In genomic region chr13:73610799-73611592, GRCh38 we compare ENCODE assay signal across 26 cellular contexts.
A peak's percentile ranks its signal among the peaks of the same experiment; 100 is the strongest.
DNase-seq lines count a peak whose midpoint lies in the region; ATAC-seq and TF ChIP-seq lines count a peak whose summit lies in the region.
"Had no signal": no experiment of that assay in that cellular context is flagged by ENCODE, and none has a peak within 500 bp of the region (broad histone marks: within the 10 kb centered on the region; RNA-seq: fewer than 3 reads in every experiment).

No MANE protein-coding gene starts in this region.

- no peaks in the 10 kb centered on the region for H3K9me3 ChIP-seq in PC-9 (ENCODE audit: insufficient read depth, low read depth)
- no peaks in the 10 kb centered on the region for H3K9me3 ChIP-seq in esophagus squamous epithelium
- H3K9me3 ChIP-seq in suprapubic skin = peaks cover 4% of the 10 kb centered on the region
- no peaks in the 10 kb centered on the region for H3K9me3 ChIP-seq in ascending aorta
- H3K9me3 ChIP-seq: adrenal gland, esophagus muscularis mucosa, gastrocnemius medialis, MG63, right lobe of liver, SK-N-SH, upper lobe of right lung had no signal

- POLR2A ChIA-PET in PC-9 (lab: Charles Lee; ENCODE audit: unreplicated experiment) = no interaction called here

- no peak overlapping the region for H3K4me3 Mint-ChIP-seq in natural killer cell treated with Interleukin-12 subunit alpha and Interleukin-12 subunit beta and Interleukin-15 and Interleukin-18, amount 100 ng/mL, for 72 hours
- H3K4me3 Mint-ChIP-seq in natural killer cell = no peak overlapping the region
- H3K4me3 Mint-ChIP-seq: CD4-positive, alpha-beta T cell; HFFc6 had no signal

- no peak overlapping the region; the same call in 1 of the 2 replicates for H3K4me2 ChIP-seq in PC-9
- H3K4me2 ChIP-seq: SK-N-SH had no signal

- intact Hi-C loops in natural killer cell (cut with micrococcal nuclease) = no loop called here
- intact Hi-C loops in PC-9 (cut with micrococcal nuclease; ENCODE audit: unreplicated experiment) = no loop called here
- intact Hi-C loops in esophagus squamous epithelium (cut with DNase I) = no loop called here
- intact Hi-C loops in ascending aorta (cut with DNase I) = no loop called here

- peak overlapping the region; percentile 40; the same call in 1 of the 2 replicates for H2AFZ ChIP-seq in PC-9
- H2AFZ ChIP-seq: parathyroid adenoma had no signal

- no peak for TF ChIP-seq POLR2A in esophagus squamous epithelium (IDR thresholded peaks at IDR 0.05)
- no peak for TF ChIP-seq POLR2A in suprapubic skin (IDR thresholded peaks at IDR 0.05)

- H3K27me3 Mint-ChIP-seq in natural killer cell treated with Interleukin-12 subunit alpha and Interleukin-12 subunit beta and Interleukin-15 and Interleukin-18, amount 100 ng/mL, for 72 hours = peaks cover 0 to 7% of the 10 kb centered on the region in 2 donors
- peaks cover 0 to 2% of the 10 kb centered on the region in 2 donors for H3K27me3 Mint-ChIP-seq in natural killer cell (ENCODE audit: low read depth in 2 of 2)
- H3K27me3 Mint-ChIP-seq: CD4-positive, alpha-beta T cell had no signal

- H3K27ac Mint-ChIP-seq in natural killer cell treated with Interleukin-12 subunit alpha and Interleukin-12 subunit beta and Interleukin-15 and Interleukin-18, amount 100 ng/mL, for 72 hours = peak overlapping the region in 1 of 2 donors; percentile 16
- H3K27ac Mint-ChIP-seq in natural killer cell = no peak overlapping the region
- H3K27ac Mint-ChIP-seq: CD4-positive, alpha-beta T cell; HFFc6 had no signal

- H4K20me1 ChIP-seq in PC-9 (ENCODE audit: insufficient read depth) = no peaks in the 10 kb centered on the region

- DNase-seq in natural killer cell treated with Interleukin-12 subunit alpha and Interleukin-12 subunit beta and Interleukin-15 and Interleukin-18, amount 100 ng/mL, for 72 hours (ENCODE audit: low spot score) = no peak
- no peak for DNase-seq in natural killer cell
- DNase-seq in PC-9 = peak in 1 of 2 experiments; percentile 46
- DNase-seq in esophagus squamous epithelium (lab: John Stamatoyannopoulos, UW) = no peak
- no peak for DNase-seq in suprapubic skin (ENCODE audit: low spot score in 2 of 2)
- no peak for DNase-seq in mesenteric fat pad (ENCODE audit: low spot score)
- DNase-seq in ascending aorta (ENCODE audit: low spot score in 2 of 2) = no peak
- no peak for DNase-seq in stimulated activated naive CD4-positive, alpha-beta T cell (lab: John Stamatoyannopoulos, UW)
- DNase-seq: activated CD4-positive, alpha-beta T cell treated with anti-CD3 and anti-CD28 coated beads, Interleukin-2, amount 50 U/mL, for 1 hour; activated gamma-delta T cell; adrenal gland; brain microvascular endothelial cell; CD4-positive, alpha-beta T cell; gastrocnemius medialis; HFFc6; hippocampal formation; left ventricle myocardium superior; MG63; NCI-H526 treated with DMSO at 0.1 percent for 48 hours; right lobe of liver; SK-N-SH; stimulated activated CD4-positive, alpha-beta T cell treated with anti-CD3 and anti-CD28 coated beads, Interleukin-15, amount 100 ng/mL, for 24 hours; upper lobe of right lung; WERI-Rb-1 had no signal

- no peaks in the 10 kb centered on the region for H3K27me3 ChIP-seq in PC-9 (ENCODE audit: insufficient read depth, low read depth)
- H3K27me3 ChIP-seq in esophagus squamous epithelium = no peaks in the 10 kb centered on the region
- no peaks in the 10 kb centered on the region for H3K27me3 ChIP-seq in suprapubic skin
- H3K27me3 ChIP-seq in ascending aorta = no peaks in the 10 kb centered on the region
- H3K27me3 ChIP-seq: adrenal gland, brain microvascular endothelial cell, esophagus muscularis mucosa, gastrocnemius medialis, MG63, right lobe of liver, upper lobe of right lung had no signal

- CTCF ChIA-PET in PC-9 (lab: Charles Lee) = no interaction called here

- no peaks in the 10 kb centered on the region for H3K9me2 ChIP-seq in PC-9 (ENCODE audit: insufficient read depth)
- H3K9me2 ChIP-seq: SK-N-SH had no signal

- TF ChIP-seq EP300 in suprapubic skin (IDR thresholded peaks at IDR 0.05) = no peak

- H3K36me3 ChIP-seq in PC-9 (ENCODE audit: low read depth) = no peaks in the 10 kb centered on the region
- no peaks in the 10 kb centered on the region for H3K36me3 ChIP-seq in esophagus squamous epithelium
- H3K36me3 ChIP-seq in suprapubic skin = no peaks in the 10 kb centered on the region
- no peaks in the 10 kb centered on the region for H3K36me3 ChIP-seq in ascending aorta
- H3K36me3 ChIP-seq: adrenal gland, brain microvascular endothelial cell, esophagus muscularis mucosa, gastrocnemius medialis, MG63, right lobe of liver, upper lobe of right lung, WERI-Rb-1 had no signal

- H3K4me3 ChIP-seq in PC-9 (no peak overlapping the region), esophagus squamous epithelium (no peak overlapping the region), suprapubic skin (peak overlapping the region; percentile 7), ascending aorta (no peak overlapping the region)
- H3K4me3 ChIP-seq: adrenal gland, esophagus muscularis mucosa, gastrocnemius medialis, MG63, right lobe of liver, upper lobe of right lung had no signal

- H3K4me1 ChIP-seq in PC-9 (replicated peaks; ENCODE audit: insufficient read depth) = peaks cover 6% of the 10 kb centered on the region; the same call in 1 of the 2 replicates
- H3K4me1 ChIP-seq in esophagus squamous epithelium = peaks cover 3 to 63% (median 8%) of the 10 kb centered on the region in 3 donors
- H3K4me1 ChIP-seq in suprapubic skin = peaks cover 16% of the 10 kb centered on the region
- no peaks in the 10 kb centered on the region for H3K4me1 ChIP-seq in ascending aorta
- H3K4me1 ChIP-seq: adrenal gland, esophagus muscularis mucosa, gastrocnemius medialis, parathyroid adenoma, upper lobe of right lung had no signal

- no peaks in the 10 kb centered on the region for H3K36me3 Mint-ChIP-seq in natural killer cell treated with Interleukin-12 subunit alpha and Interleukin-12 subunit beta and Interleukin-15 and Interleukin-18, amount 100 ng/mL, for 72 hours
- H3K36me3 Mint-ChIP-seq in natural killer cell = no peaks in the 10 kb centered on the region

- ATAC-seq in natural killer cell treated with Interleukin-12 subunit alpha and Interleukin-12 subunit beta and Interleukin-15 and Interleukin-18, amount 100 ng/mL, for 72 hours = peak; percentile 73 to 85
- no peak for ATAC-seq in natural killer cell
- ATAC-seq: gastrocnemius medialis, left ventricle myocardium superior, right lobe of liver, upper lobe of right lung had no signal

- BruUV-seq in PC-9 (replicated peaks; lab: Mats Ljungman, UMichigan) = no TSS peak

- H3K27ac ChIP-seq in PC-9 = no peak overlapping the region
- H3K27ac ChIP-seq in esophagus squamous epithelium = peak overlapping the region; percentile 38 to 83 (median 76)
- peak overlapping the region; percentile 62 for H3K27ac ChIP-seq in suprapubic skin
- H3K27ac ChIP-seq in ascending aorta = no peak overlapping the region
- H3K27ac ChIP-seq: adrenal gland, brain microvascular endothelial cell, esophagus muscularis mucosa, gastrocnemius medialis, parathyroid adenoma, right lobe of liver, upper lobe of right lung, WERI-Rb-1 had no signal

- no peaks in the 10 kb centered on the region for H3K9me3 Mint-ChIP-seq in natural killer cell treated with Interleukin-12 subunit alpha and Interleukin-12 subunit beta and Interleukin-15 and Interleukin-18, amount 100 ng/mL, for 72 hours
- no peaks in the 10 kb centered on the region for H3K9me3 Mint-ChIP-seq in natural killer cell
- H3K9me3 Mint-ChIP-seq: CD4-positive, alpha-beta T cell; HFFc6 had no signal

- no peaks in the 10 kb centered on the region for H3F3A ChIP-seq in PC-9 (ENCODE audit: insufficient read depth, low read depth)

- no peaks in the 10 kb centered on the region for H3K79me2 ChIP-seq in PC-9 (ENCODE audit: low read depth)
- H3K79me2 ChIP-seq: parathyroid adenoma had no signal

- WGBS in esophagus squamous epithelium, 2 donors = 24 to 32% methylated on average over 6 of the region's 6 CpGs
- WGBS in suprapubic skin = 39% methylated on average over 6 of the region's 6 CpGs

- no peaks in the 10 kb centered on the region for H3K4me1 Mint-ChIP-seq in natural killer cell treated with Interleukin-12 subunit alpha and Interleukin-12 subunit beta and Interleukin-15 and Interleukin-18, amount 100 ng/mL, for 72 hours (ENCODE audit: low read depth in 2 of 2)
- no peaks in the 10 kb centered on the region for H3K4me1 Mint-ChIP-seq in natural killer cell

- TF ChIP-seq CTCF in natural killer cell (IDR thresholded peaks at IDR 0.05) = no peak
- no peak for TF ChIP-seq CTCF in PC-9 (conservative IDR thresholded peaks at IDR 0.05)
- no peak for TF ChIP-seq CTCF in esophagus squamous epithelium (IDR thresholded peaks at IDR 0.05)
- no peak for TF ChIP-seq CTCF in suprapubic skin (IDR thresholded peaks at IDR 0.05)
- TF ChIP-seq CTCF in ascending aorta (IDR thresholded peaks at IDR 0.05) = no peak

Comparison
In these comparisons a context has a peak if more than half of its experiments do, and no peak if none do; other contexts are left out.
1. ATAC-seq: peak in natural killer cell treated with Interleukin-12 subunit alpha and Interleukin-12 subunit beta and Interleukin-15 and Interleukin-18, amount 100 ng/mL, for 72 hours (2 of 2); none in natural killer cell (0 of 3).
2. H3K27ac ChIP-seq: peak in esophagus squamous epithelium (4 of 4) and suprapubic skin (single experiment); none in PC-9 (single experiment) and ascending aorta (0 of 2).